In genomic region chr6:82227770-82228169, GRCh38 we compare ENCODE assay signal across 12 cellular contexts. TPM values are rescaled to one million over a fixed set of nuclear protein-coding genes. Genes with fewer than 3 reads are reported as not detected.
A peak's percentile ranks its signal among the peaks of the same experiment; 100 is the strongest.
DNase-seq lines count a peak whose midpoint lies in the region; ATAC-seq, FAIRE-seq and TF ChIP-seq lines count a peak whose summit lies in the region.
"Had no signal": no experiment of that assay in that cellular context is flagged by ENCODE, and none has a peak within 500 bp of the region (broad histone marks: within the 10 kb centered on the region; RNA-seq: fewer than 3 reads in every experiment).

No MANE protein-coding gene starts in this region.

- CTCF ChIA-PET in activated CD4-positive, alpha-beta memory T cell treated with anti-CD3 and anti-CD28 coated beads, Interleukin-2, amount 10 ng/mL, durations not matched to agents 7 days and 5 days (lab: Charles Lee), result interaction anchor here (0.7 to 1.3 kb wide), 3 partner anchors 9 to 838 kb away, joined by 3 to 7 read pairs (median 4); partner anchors contain the start of gene UBE3D
- CTCF ChIA-PET in activated CD4-positive, alpha-beta memory T cell treated with anti-CD3 and anti-CD28 coated beads for 36 hours (lab: Charles Lee), result interaction anchor here (0.8 kb wide), 1 partner anchor 65 kb away, joined by 4 read pairs; no protein-coding TSS in a partner anchor
- CTCF ChIA-PET in endothelial cell of umbilical vein (lab: Charles Lee), result no interaction called here

- no peak for DNase-seq in activated CD4-positive, alpha-beta memory T cell treated with anti-CD3 and anti-CD28 coated beads, Interleukin-2, amount 10 ng/mL, durations not matched to agents 7 days and 5 days
- no peak for DNase-seq in activated CD4-positive, alpha-beta memory T cell treated with anti-CD3 and anti-CD28 coated beads for 36 hours
- peak; percentile 16 for DNase-seq in endothelial cell of umbilical vein (ENCODE audit: low read depth, low spot score)
- no peak for DNase-seq in brain microvascular endothelial cell
- DNase-seq in amniotic stem cell (lab: John Stamatoyannopoulos, UW), result no peak
- DNase-seq in COLO829 (ENCODE audit: low spot score), result no peak
- DNase-seq: NCI-H2227 treated with DMSO at 0.1 percent for 48 hours, trophoblast cell had no signal

- peaks cover 9% of the 10 kb centered on the region for H3K4me1 ChIP-seq in endothelial cell of umbilical vein (ENCODE audit: control insufficient read depth, extremely low read depth, insufficient read depth, low read length)

- H3K27ac ChIP-seq in endothelial cell of umbilical vein (ENCODE audit: insufficient read depth, low read depth, low read length) (no peak overlapping the region), brain microvascular endothelial cell (no peak overlapping the region)

- H3K4me3 Mint-ChIP-seq in activated CD4-positive, alpha-beta memory T cell treated with anti-CD3 and anti-CD28 coated beads, Interleukin-2, amount 10 ng/mL, durations not matched to agents 7 days and 5 days, result no peak overlapping the region
- H3K4me3 Mint-ChIP-seq in activated CD4-positive, alpha-beta memory T cell treated with anti-CD3 and anti-CD28 coated beads for 36 hours, result no peak overlapping the region
- H3K4me3 Mint-ChIP-seq: activated naive CD4-positive, alpha-beta T cell treated with anti-CD3 and anti-CD28 coated beads, Interleukin-2, amount 50 U/mL, for 24 hours; neural crest cell had no signal

- ATAC-seq in GM21737 (IDR thresholded peaks at IDR 0.05; ENCODE audit: unreplicated experiment), result peak; percentile 94
- ATAC-seq in HG03432 (IDR thresholded peaks at IDR 0.05; ENCODE audit: unreplicated experiment), result peak; percentile 95

- H3K4me3 ChIP-seq in endothelial cell of umbilical vein (replicated peaks in 1 of 3; ENCODE audit: insufficient read depth in 1 of 3, low read depth in 1 of 3, low read length in 3 of 3) (no peak overlapping the region), brain microvascular endothelial cell (ENCODE audit: low read depth, low read length) (no peak overlapping the region)

- H3K4me2 ChIP-seq in endothelial cell of umbilical vein (ENCODE audit: insufficient read depth, low read length), result no peak overlapping the region

- H3K9me3 Mint-ChIP-seq in activated CD4-positive, alpha-beta memory T cell treated with anti-CD3 and anti-CD28 coated beads, Interleukin-2, amount 10 ng/mL, durations not matched to agents 7 days and 5 days, result no peaks in the 10 kb centered on the region
- no peaks in the 10 kb centered on the region for H3K9me3 Mint-ChIP-seq in activated CD4-positive, alpha-beta memory T cell treated with anti-CD3 and anti-CD28 coated beads for 36 hours
- H3K9me3 Mint-ChIP-seq: activated naive CD4-positive, alpha-beta T cell treated with anti-CD3 and anti-CD28 coated beads, Interleukin-2, amount 50 U/mL, for 24 hours; neural crest cell had no signal

- H3K79me2 ChIP-seq in endothelial cell of umbilical vein (ENCODE audit: control insufficient read depth, insufficient read depth, low read length), result no peaks in the 10 kb centered on the region

- H2AFZ ChIP-seq in endothelial cell of umbilical vein (ENCODE audit: low read depth, low read length), result no peak overlapping the region

- no TSS peak for BruUV-seq in endothelial cell of umbilical vein (replicated peaks; lab: Mats Ljungman, UMichigan)

- H3K27ac Mint-ChIP-seq in activated CD4-positive, alpha-beta memory T cell treated with anti-CD3 and anti-CD28 coated beads, Interleukin-2, amount 10 ng/mL, durations not matched to agents 7 days and 5 days, result peak overlapping the region; percentile 65
- H3K27ac Mint-ChIP-seq in activated CD4-positive, alpha-beta memory T cell treated with anti-CD3 and anti-CD28 coated beads for 36 hours, result no peak overlapping the region
- H3K27ac Mint-ChIP-seq: activated naive CD4-positive, alpha-beta T cell treated with anti-CD3 and anti-CD28 coated beads, Interleukin-2, amount 50 U/mL, for 24 hours had no signal

- POLR2A ChIA-PET in activated CD4-positive, alpha-beta memory T cell treated with anti-CD3 and anti-CD28 coated beads, Interleukin-2, amount 10 ng/mL, durations not matched to agents 7 days and 5 days (lab: Charles Lee), result interaction anchor here (0.7 to 2.7 kb wide), 2 partner anchors 9 to 19 kb away, joined by 5 to 15 read pairs; partner anchors contain the start of gene IBTK
- POLR2A ChIA-PET in activated CD4-positive, alpha-beta memory T cell treated with anti-CD3 and anti-CD28 coated beads for 36 hours (lab: Charles Lee), result no interaction called here
- POLR2A ChIA-PET in endothelial cell of umbilical vein (lab: Charles Lee), result no interaction called here

- no peaks in the 10 kb centered on the region for H3K27me3 ChIP-seq in endothelial cell of umbilical vein (ENCODE audit: control insufficient read depth in 2 of 2, insufficient read depth in 2 of 2, low read length in 2 of 2)
- no peaks in the 10 kb centered on the region for H3K27me3 ChIP-seq in brain microvascular endothelial cell (replicated peaks)

- H3K36me3 ChIP-seq in endothelial cell of umbilical vein (ENCODE audit: control insufficient read depth in 2 of 2, extremely low read depth in 1 of 2, insufficient read depth in 2 of 2, low read length in 2 of 2), result peaks cover 2 to 12% of the 10 kb centered on the region in 2 experiments
- peaks cover 25% of the 10 kb centered on the region for H3K36me3 ChIP-seq in brain microvascular endothelial cell (replicated peaks)

- H4K20me1 ChIP-seq in endothelial cell of umbilical vein (replicated peaks; ENCODE audit: control insufficient read depth, extremely low read depth, insufficient read depth, low read length), result no peaks in the 10 kb centered on the region

- in situ Hi-C loops in brain microvascular endothelial cell (cut with HindIII; ENCODE audit: low pct_ligation_motif_present, low sequenced_read_pairs), result no loop called here

- no peaks in the 10 kb centered on the region for H3K27me3 Mint-ChIP-seq in activated CD4-positive, alpha-beta memory T cell treated with anti-CD3 and anti-CD28 coated beads, Interleukin-2, amount 10 ng/mL, durations not matched to agents 7 days and 5 days
- no peaks in the 10 kb centered on the region for H3K27me3 Mint-ChIP-seq in activated CD4-positive, alpha-beta memory T cell treated with anti-CD3 and anti-CD28 coated beads for 36 hours
- H3K27me3 Mint-ChIP-seq: activated naive CD4-positive, alpha-beta T cell treated with anti-CD3 and anti-CD28 coated beads, Interleukin-2, amount 50 U/mL, for 24 hours had no signal

- intact Hi-C loops in activated CD4-positive, alpha-beta memory T cell treated with anti-CD3 and anti-CD28 coated beads for 36 hours (cut with micrococcal nuclease), result no loop called here
- intact Hi-C loops in endothelial cell of umbilical vein (cut with micrococcal nuclease), result no loop called here

- H3K36me3 Mint-ChIP-seq in activated CD4-positive, alpha-beta memory T cell treated with anti-CD3 and anti-CD28 coated beads, Interleukin-2, amount 10 ng/mL, durations not matched to agents 7 days and 5 days (ENCODE audit: low read depth), result peaks cover 53% of the 10 kb centered on the region
- H3K36me3 Mint-ChIP-seq in activated CD4-positive, alpha-beta memory T cell treated with anti-CD3 and anti-CD28 coated beads for 36 hours, result peaks cover 38% of the 10 kb centered on the region

- H3K4me1 Mint-ChIP-seq in activated CD4-positive, alpha-beta memory T cell treated with anti-CD3 and anti-CD28 coated beads, Interleukin-2, amount 10 ng/mL, durations not matched to agents 7 days and 5 days, result peaks cover 20% of the 10 kb centered on the region
- H3K4me1 Mint-ChIP-seq in activated CD4-positive, alpha-beta memory T cell treated with anti-CD3 and anti-CD28 coated beads for 36 hours (ENCODE audit: low read depth), result peaks cover 10% of the 10 kb centered on the region
- H3K4me1 Mint-ChIP-seq: neural crest cell had no signal

- TF ChIP-seq POLR2A in endothelial cell of umbilical vein (IDR thresholded peaks at IDR 0.05; ENCODE audit: low read depth, low read length), result no peak

- dilution Hi-C loops in endothelial cell of umbilical vein (cut with MboI; ENCODE audit: extremely low pct_ligation_motif_present, low sequenced_read_pairs), result no loop called here

- FAIRE-seq in endothelial cell of umbilical vein (lab: Jason Lieb, UNC), result no peak

- H3K9me1 ChIP-seq in endothelial cell of umbilical vein (replicated peaks; ENCODE audit: control insufficient read depth, extremely low read depth, insufficient read depth, low read length), result no peaks in the 10 kb centered on the region

- no peaks in the 10 kb centered on the region for H3K9me3 ChIP-seq in endothelial cell of umbilical vein (replicated peaks; ENCODE audit: control insufficient read depth, insufficient read depth, low read length)

- TF ChIP-seq CTCF in endothelial cell of umbilical vein (IDR thresholded peaks at IDR 0.05; ENCODE audit: extremely low read depth in 1 of 2, insufficient read depth in 1 of 2, low read depth in 1 of 2, low read length in 2 of 2), result no peak
- no peak for TF ChIP-seq CTCF in brain microvascular endothelial cell (IDR thresholded peaks at IDR 0.05; ENCODE audit: low read depth, low read length, missing control alignments)

- H3K9ac ChIP-seq in endothelial cell of umbilical vein (replicated peaks; ENCODE audit: extremely low read depth, insufficient read depth, low read length), result no peak overlapping the region

TF ChIP-seq in endothelial cell of umbilical vein, 7 proteins besides CTCF, POLR2A, EP300 and RAD21 (continues in another document):
- no peak for TF ChIP-seq EZH2 (IDR thresholded peaks at IDR 0.05; ENCODE audit: borderline replicate concordance, low read depth, low read length, severe bottlenecking)
- TF ChIP-seq FOS (IDR thresholded peaks at IDR 0.05; ENCODE audit: borderline replicate concordance, insufficient read depth, low read length), result no peak
- no peak for TF ChIP-seq JUN (IDR thresholded peaks at IDR 0.05; ENCODE audit: borderline replicate concordance, insufficient read depth, insufficient read length, low read depth)
- TF ChIP-seq MYC (IDR thresholded peaks at IDR 0.05; ENCODE audit: low read depth, low read length), result no peak
- TF ChIP-seq, protein P1, sequence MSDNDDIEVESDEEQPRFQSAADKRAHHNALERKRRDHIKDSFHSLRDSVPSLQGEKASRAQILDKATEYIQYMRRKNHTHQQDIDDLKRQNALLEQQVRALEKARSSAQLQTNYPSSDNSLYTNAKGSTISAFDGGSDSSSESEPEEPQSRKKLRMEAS (IDR thresholded peaks at IDR 0.05; ENCODE audit: insufficient read depth, insufficient read length), result no peak

RNA-seq across cellular contexts. Expression of gene IBTK, which starts 19.8 kb away (rescaled TPM):
- 10 to 100 TPM; 33.7 to 34.7 TPM for total RNA-seq in activated CD4-positive, alpha-beta memory T cell treated with anti-CD3 and anti-CD28 coated beads, Interleukin-2, amount 10 ng/mL, durations not matched to agents 7 days and 5 days
- total RNA-seq in activated CD4-positive, alpha-beta memory T cell treated with anti-CD3 and anti-CD28 coated beads for 36 hours, result 10 to 100 TPM; 30.7 to 32.1 TPM
- 29.5 and 30.5 TPM in 2 replicates for total RNA-seq in endothelial cell of umbilical vein
- 4.8 and 6.7 TPM in 2 replicates for polyA plus RNA-seq in endothelial cell of umbilical vein
- polyA plus RNA-seq in endothelial cell of umbilical vein (2011; cell fraction: cytosol; rRNA removed), result 8.2 and 9.2 TPM in 2 replicates
- 14.1 and 20.4 TPM in 2 replicates for polyA plus RNA-seq in endothelial cell of umbilical vein (2011; cell fraction: nucleus; rRNA removed)
- polyA plus RNA-seq in endothelial cell of umbilical vein (2012), result 17.0 and 21.5 TPM in 2 replicates
- polyA minus RNA-seq in endothelial cell of umbilical vein, result 31.4 and 34.6 TPM in 2 replicates
- 26.1 TPM for polyA minus RNA-seq in endothelial cell of umbilical vein (2011; cell fraction: cytosol; rRNA and poly(A)+ RNA removed)
- polyA minus RNA-seq in endothelial cell of umbilical vein (2011; cell fraction: nucleus; rRNA and poly(A)+ RNA removed), result 29.7 and 45.4 TPM in 2 replicates
